8 cellular contexts compared by ENCODE assay signal in genomic region chr11:103108933-103109817, GRCh38. TPM values are rescaled to one million over a fixed set of nuclear protein-coding genes. Genes with fewer than 3 reads are reported as not detected.
DNase-seq lines count a peak whose midpoint lies in the region; ATAC-seq lines count a peak whose summit lies in the region.

Gene DYNC2H1, plus strand, starts transcription at chr11:103109426. Its CDS starts 149 bp downstream, at chr11:103109575.

- H3K36me3 ChIP-seq in NT2/D1 (ENCODE audit: insufficient read depth, insufficient read length, low read length), result no peaks in the 10 kb centered on the region

- peak within 1 kb of the TSS; percentile 79 for H3K9ac ChIP-seq in NT2/D1 (ENCODE audit: insufficient read length, low read depth)

- DNase-seq in COLO829 (ENCODE audit: low spot score), result peak; percentile 93
- peak; percentile 81 for DNase-seq in HS-5 (ENCODE audit: low read depth)
- DNase-seq in NT2/D1 (ENCODE audit: low read depth, low spot score), result peak; percentile 87
- DNase-seq in activated CD8-positive, alpha-beta memory T cell treated with anti-CD3 and anti-CD28 coated beads, Interleukin-2, amount 50 U/mL, for 1 hour (ENCODE audit: extremely low read depth), result peak; percentile 54
- DNase-seq in epidermal melanocyte (ENCODE audit: insufficient read length, low spot score), result peak; percentile 70
- peak; percentile 73 to 76 for DNase-seq in stimulated activated CD8-positive, alpha-beta memory T cell treated with anti-CD3 and anti-CD28 coated beads, Interleukin-2, amount 100 ng/mL, for 1 hour (ENCODE audit: low read depth in 2 of 2)

- H3K27me3 ChIP-seq in NT2/D1 (ENCODE audit: insufficient read depth, insufficient read length) (no peaks in the 10 kb centered on the region), mononuclear cell (ENCODE audit: insufficient read depth, low read length) (peaks cover 16% of the 10 kb centered on the region)

- H3K9me3 ChIP-seq in NT2/D1 (ENCODE audit: insufficient read depth, low read length) (no peaks in the 10 kb centered on the region), mononuclear cell (ENCODE audit: low read depth, low read length) (no peaks in the 10 kb centered on the region)

- peak; percentile 100 for ATAC-seq in GM21360 (IDR thresholded peaks at IDR 0.05; ENCODE audit: unreplicated experiment)

- no peaks in the 10 kb centered on the region for H3K4me1 ChIP-seq in NT2/D1 (ENCODE audit: insufficient read depth, insufficient read length)
- H3K4me1 ChIP-seq in mononuclear cell (ENCODE audit: insufficient read depth, low read length), result peaks cover 16% of the 10 kb centered on the region

- H3K4me3 ChIP-seq in NT2/D1 (ENCODE audit: insufficient read length, low read depth) (peak within 1 kb of the TSS; percentile 68), mononuclear cell (ENCODE audit: low read length) (peak within 1 kb of the TSS; percentile 69)

RNA-seq across cellular contexts. Expression of gene DYNC2H1, which starts in this region (rescaled TPM):
- 3.3 TPM for total RNA-seq in mononuclear cell

Comparison
In these comparisons a context has a peak if more than half of its experiments do, and no peak if none do; other contexts are left out.
1. Peak in every context shown above with its lines: DNase-seq, ATAC-seq and H3K4me3 ChIP-seq.